In the genomic region with DNA sequence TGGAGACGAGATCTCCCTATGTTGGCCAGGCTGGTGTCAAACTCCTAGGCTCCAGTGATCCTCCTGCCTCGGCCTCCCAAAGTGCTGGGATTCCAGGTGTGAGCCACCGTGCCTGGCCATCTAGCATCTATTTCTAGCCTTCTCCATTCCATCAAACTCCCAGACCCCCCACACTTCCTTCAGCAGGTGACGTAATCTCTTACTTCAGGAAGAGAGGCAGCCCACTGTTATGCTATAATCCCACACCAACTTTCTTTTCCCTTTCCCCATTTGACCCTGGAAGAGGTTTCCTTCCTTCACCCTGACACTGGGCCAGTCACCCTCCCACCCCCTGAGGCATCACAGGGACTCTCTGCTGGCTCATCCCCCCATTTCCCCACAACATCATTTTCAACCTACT, we compare ENCODE assay signal across 25 cellular contexts. TPM values are rescaled to one million over a fixed set of nuclear protein-coding genes. Genes with fewer than 3 reads are reported as not detected.
"Had no signal": no experiment of that assay in that cellular context is flagged by ENCODE, and none has a peak within 500 bp of the region (broad histone marks: within the 10 kb centered on the region; RNA-seq: fewer than 3 reads in every experiment).

No MANE protein-coding gene starts in this region.

- FAIRE-seq: endothelial cell of umbilical vein had no signal

- H3K4me3 ChIP-seq: colonic mucosa, dorsolateral prefrontal cortex, esophagus muscularis mucosa, gastrocnemius medialis, hepatocyte, left lung, lower lobe of right lung, mucosa of descending colon had no signal

- ATAC-seq: gastrocnemius medialis; left cardiac atrium; left lung; left ventricle myocardium superior; lower lobe of right lung; mucosa of descending colon; naive thymus-derived CD8-positive, alpha-beta T cell had no signal

- H2AFZ ChIP-seq: hepatocyte had no signal

- H3K27me3 ChIP-seq: dorsolateral prefrontal cortex had no signal

- H3K4me1 ChIP-seq: colonic mucosa had no signal

- H3K79me2 ChIP-seq: hepatocyte had no signal

- H3K27ac ChIP-seq: colonic mucosa, dorsolateral prefrontal cortex, esophagus muscularis mucosa, gastrocnemius medialis, hepatocyte, left lung, lower lobe of right lung had no signal

- DNase-seq: colonic mucosa; cortex of kidney; effector CD4-positive, alpha-beta T cell; effector memory CD4-positive, alpha-beta T cell; foreskin fibroblast; foreskin melanocyte; gastrocnemius medialis; glutamatergic neuron; head of caudate nucleus; hypothalamus; immature natural killer cell; islet precursor cell; left cardiac atrium; left lung; left ventricle myocardium superior; lower lobe of right lung; mesenchymal stem cell; naive B cell; naive thymus-derived CD8-positive, alpha-beta T cell had no signal

- H3K9me3 ChIP-seq: colonic mucosa, esophagus muscularis mucosa, gastrocnemius medialis, left lung, lower lobe of right lung, mucosa of descending colon had no signal

- H3K4me2 ChIP-seq: hepatocyte had no signal

- H3K36me3 ChIP-seq: colonic mucosa, esophagus muscularis mucosa, gastrocnemius medialis, left lung, lower lobe of right lung had no signal

RNA-seq across cellular contexts. Expression of a gene that starts 7.6 kb away (rescaled TPM):
- total RNA-seq: myocyte had no signal
- polyA plus RNA-seq: naive thymus-derived CD8-positive, alpha-beta T cell had no signal
